2 cellular contexts compared by ENCODE assay signal in the genomic region with DNA sequence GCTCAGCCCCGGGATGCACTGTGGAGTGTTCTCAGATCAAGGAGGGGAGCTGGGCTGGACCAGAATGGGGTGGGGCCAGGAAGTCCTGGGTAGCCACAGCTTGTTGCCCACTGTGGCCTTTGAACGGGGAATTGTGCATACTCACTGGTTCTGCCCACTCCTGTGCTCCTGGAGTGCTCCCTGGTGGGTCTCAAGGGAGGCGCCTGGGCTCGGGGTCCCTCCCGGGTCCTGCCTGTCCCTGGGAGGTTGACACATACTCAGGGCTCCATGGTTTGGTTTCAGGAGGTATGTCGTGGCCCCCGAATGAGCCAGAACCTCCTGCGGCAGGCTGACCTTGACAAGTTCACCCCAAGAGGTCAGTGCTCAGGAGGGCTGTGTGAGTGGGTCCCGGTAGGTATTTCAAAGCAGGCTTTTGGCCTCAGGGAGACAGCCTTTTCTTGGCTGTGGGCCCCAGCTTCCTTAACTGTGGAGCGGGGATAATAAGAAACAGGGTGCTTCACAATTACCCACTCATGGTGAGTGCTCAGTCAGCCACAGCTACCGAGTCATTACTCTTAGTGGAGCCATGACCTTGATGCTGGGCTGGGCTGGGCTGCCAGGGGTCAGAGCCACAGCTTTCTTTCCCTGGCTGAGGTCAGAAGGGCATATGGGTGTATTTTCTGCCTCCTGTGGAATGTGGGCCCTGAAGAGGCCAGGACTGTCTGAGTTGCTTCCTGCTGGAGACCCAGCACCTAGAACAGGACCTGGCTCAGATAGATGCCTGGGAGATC.
TF ChIP-seq lines count a peak whose summit lies in the region.

No MANE protein-coding gene starts in this region.

TF ChIP-seq in HEK293, 187 proteins besides CTCF, POLR2A, EP300 and RAD21 (continued from another document):
- TF ChIP-seq GLIS1 (tag by site-specific recombination; IDR thresholded peaks at IDR 0.05), result peak; percentile 78

TF ChIP-seq in GM12891, 5 proteins besides CTCF, POLR2A, EP300 and RAD21 (continued from another document):
- TF ChIP-seq POU2F2 (IDR thresholded peaks at IDR 0.05; ENCODE audit: low read depth, low read length) (no peak), PAX5 (IDR thresholded peaks at IDR 0.05; ENCODE audit: insufficient read depth, low read length, severe bottlenecking) (no peak), TAF1 (IDR thresholded peaks at IDR 0.05; ENCODE audit: low read depth, low read length) (no peak), SPI1 (IDR thresholded peaks at IDR 0.05; ENCODE audit: low read depth, low read length) (no peak)
